ENCODE assay signal across 8 cellular contexts in genomic region chr14:99518441-99519346, GRCh38. TPM values are rescaled to one million over a fixed set of nuclear protein-coding genes. Genes with fewer than 3 reads are reported as not detected.
DNase-seq lines count a peak whose midpoint lies in the region; ATAC-seq and TF ChIP-seq lines count a peak whose summit lies in the region.

No MANE protein-coding gene starts in this region.

- H3K27ac ChIP-seq in psoas muscle, result no peak overlapping the region

- H3K4me3 ChIP-seq in psoas muscle, result no peak overlapping the region

- intact Hi-C loops in Right ventricle myocardium inferior (cut with DNase I) (loop anchor here (1.0 kb wide), 1 partner anchor 110 kb away; no protein-coding TSS in a partner anchor), psoas muscle (cut with DNase I) (loop anchor here (1.0 to 10.0 kb wide), 4 partner anchors 49 to 386 kb away; no protein-coding TSS in a partner anchor)

- 34 to 38% (median 38%) methylated on average over 17 to 21 of the region's 21 CpGs for WGBS in psoas muscle, 3 donors

- no peaks in the 10 kb centered on the region for H3K27me3 ChIP-seq in psoas muscle (ENCODE audit: insufficient read depth in 3 of 3, low read length in 2 of 3)

- DNase-seq in COLO829 (ENCODE audit: low spot score) (peak; percentile 63), KG1 (lab: John Stamatoyannopoulos, UW) (peak; percentile 44), SHP77 (lab: John Stamatoyannopoulos, UW) (peak; percentile 39 to 48), activated gamma-delta T cell treated with Interleukin-2 at 50 U/mL for 16 hours (peak; percentile 80), Right ventricle myocardium inferior (ENCODE audit: missing footprints) (peak; percentile 90), psoas muscle (peak; percentile 64 to 84), middle frontal gyrus (ENCODE audit: extremely low spot score, low spot score) (no peak)

- peak; percentile 99 for TF ChIP-seq CTCF in psoas muscle (IDR thresholded peaks at IDR 0.05)

- H3K36me3 ChIP-seq in psoas muscle (ENCODE audit: insufficient read depth in 1 of 2, low read depth in 1 of 2), result peaks cover 0 to 14% of the 10 kb centered on the region in 2 donors

- H3K9me3 ChIP-seq in psoas muscle, result no peaks in the 10 kb centered on the region

- H3K4me1 ChIP-seq in psoas muscle, result no peaks in the 10 kb centered on the region

- ATAC-seq in GM21367 (IDR thresholded peaks at IDR 0.05; ENCODE audit: unreplicated experiment) (peak; percentile 66), Right ventricle myocardium inferior (peak; percentile 61), psoas muscle (peak; percentile 70 to 85 (median 74))

RNA-seq across cellular contexts. Expression of gene CCNK, which starts 37.5 kb away (rescaled TPM):
- total RNA-seq in Right ventricle myocardium inferior, result 29.2 TPM
- total RNA-seq in psoas muscle, result 10 to 100 TPM; 31.1 to 53.2 (median 42.4) TPM
- polyA plus RNA-seq in psoas muscle, result 10 to 100 TPM; 17.6 to 44.5 (median 27.7) TPM

RNA-seq across cellular contexts. Expression of gene SETD3, which starts 38.0 kb away (rescaled TPM):
- total RNA-seq in Right ventricle myocardium inferior, result 97.2 TPM
- 100 to 1,000 TPM in 3 of 4 donors, 10 to 100 TPM in 1; 88.6 to 128 (median 125) TPM for total RNA-seq in psoas muscle
- 100 to 1,000 TPM in 2 of 3 donors, 10 to 100 TPM in 1; 84.0 to 177 (median 113) TPM for polyA plus RNA-seq in psoas muscle
